1 cellular context compared by ENCODE assay signal in the genomic region with DNA sequence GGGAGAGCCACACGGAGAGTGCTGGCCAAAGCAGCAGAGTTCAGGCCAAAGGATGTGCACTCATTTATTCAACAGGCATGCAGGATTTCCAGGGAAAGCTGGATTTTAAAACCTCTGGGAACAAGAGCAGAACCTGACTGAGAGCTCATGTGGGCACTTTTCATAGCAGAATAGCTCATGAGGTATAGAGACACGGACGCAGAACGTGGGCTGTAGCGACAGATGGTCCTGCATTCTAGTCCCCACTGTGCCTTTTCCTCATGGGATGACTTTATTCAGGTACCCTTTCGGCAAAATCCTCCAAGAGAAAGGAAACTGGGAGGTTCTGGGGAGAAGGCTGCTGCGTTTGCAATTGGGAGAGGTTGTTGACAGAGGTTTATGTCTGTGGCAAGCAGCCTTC.
TF ChIP-seq lines count a peak whose summit lies in the region.

No MANE protein-coding gene starts in this region.

TF ChIP-seq in HepG2, 621 proteins besides CTCF, POLR2A, EP300 and RAD21:
- TF ChIP-seq ZBTB49 (CRISPR knock-in tag; IDR thresholded peaks at IDR 0.05; ENCODE audit: borderline replicate concordance) (no peak), ETV5 (CRISPR knock-in tag; IDR thresholded peaks at IDR 0.05; ENCODE audit: borderline replicate concordance) (no peak)
